ENCODE assay signal across 20 cellular contexts in the genomic region with DNA sequence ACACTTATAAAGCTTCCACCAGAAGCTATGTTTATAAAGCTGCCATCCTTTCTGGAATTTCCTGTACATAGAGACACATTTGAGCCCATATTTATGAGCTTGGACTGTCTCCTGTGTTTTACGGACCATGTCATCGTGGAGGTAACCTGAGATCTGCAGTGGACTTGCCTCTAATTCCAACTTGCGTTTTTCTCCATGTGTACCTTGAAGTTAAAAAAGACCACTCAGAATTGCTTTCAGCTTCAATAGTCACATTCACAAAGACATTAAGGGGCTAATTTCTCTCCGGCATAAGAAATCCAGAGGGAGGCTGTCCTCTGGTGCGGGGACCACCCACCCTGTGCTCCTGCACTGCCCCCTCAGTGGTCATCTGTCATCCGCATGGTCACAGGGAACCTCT.
"Had no signal": no experiment of that assay in that cellular context is flagged by ENCODE, and none has a peak within 500 bp of the region (broad histone marks: within the 10 kb centered on the region; RNA-seq: fewer than 3 reads in every experiment).

No MANE protein-coding gene starts in this region.

- DNase-seq: Karpas-422, KBM-7, MG63, NCI-H1092, NCI-H1105 treated with DMSO at 0.1 percent for 48 hours, NCI-H1417 treated with DMSO at 0.1 percent for 48 hours, NCI-H146, NCI-H1694 treated with DMSO at 0.1 percent for 48 hours, NCI-H1930, NCI-H2081, NCI-H2107, NCI-H2227 treated with DMSO at 0.1 percent for 48 hours, NCI-H510A, NCI-H524 treated with DMSO at 0.1 percent for 48 hours, NCI-H69, NCI-H774, SHP77, SK-N-SH had no signal

- H3K4me2 ChIP-seq: SK-N-SH had no signal

- H3K9ac ChIP-seq: SK-N-SH had no signal

- H3K36me3 ChIP-seq: MG63 had no signal

- FAIRE-seq: RCC 7860 had no signal

- H3K27ac ChIP-seq: RWPE1 had no signal

- H3K4me3 ChIP-seq: MG63 had no signal

- H3K27me3 ChIP-seq: MG63 had no signal

- H3K9me3 ChIP-seq: SK-N-SH had no signal
